In genomic region chr11:66316849-66317251, GRCh38 we compare ENCODE assay signal across 9 cellular contexts. TPM values are rescaled to one million over a fixed set of nuclear protein-coding genes. Genes with fewer than 3 reads are reported as not detected.
DNase-seq lines count a peak whose midpoint lies in the region; ATAC-seq and TF ChIP-seq lines count a peak whose summit lies in the region.
"Had no signal": no experiment of that assay in that cellular context is flagged by ENCODE, and none has a peak within 500 bp of the region (broad histone marks: within the 10 kb centered on the region; RNA-seq: fewer than 3 reads in every experiment).

Gene CD248, minus strand, starts transcription at chr11:66317044. Its CDS starts 17 bp downstream, at chr11:66317027.

- peak within 1 kb of the TSS; percentile 63 to 88 for H3K27ac ChIP-seq in lung (ENCODE audit: low read depth in 1 of 2, low read length in 1 of 2)

- POLR2A ChIA-PET in activated CD4-positive, alpha-beta T cell treated with anti-CD3 and anti-CD28 coated beads, Interleukin-2, amount 10 ng/mL, durations not matched to agents 7 days and 5 days (lab: Charles Lee) = no interaction called here

- H3K36me3 Mint-ChIP-seq in activated CD4-positive, alpha-beta T cell treated with anti-CD3 and anti-CD28 coated beads, Interleukin-2, amount 10 ng/mL, durations not matched to agents 7 days and 5 days (ENCODE audit: low read depth) = peaks cover 12% of the 10 kb centered on the region
- H3K36me3 Mint-ChIP-seq in chondrocyte (ENCODE audit: low read depth) (peaks cover 3% of the 10 kb centered on the region), type B pancreatic cell (no peaks in the 10 kb centered on the region)

- H3K36me3 ChIP-seq in lung (ENCODE audit: control insufficient read depth in 2 of 2, insufficient read depth in 2 of 2, low read length in 2 of 2) = no peaks in the 10 kb centered on the region

- peaks cover 6% of the 10 kb centered on the region for H3K9me3 Mint-ChIP-seq in activated CD4-positive, alpha-beta T cell treated with anti-CD3 and anti-CD28 coated beads, Interleukin-2, amount 10 ng/mL, durations not matched to agents 7 days and 5 days
- H3K9me3 Mint-ChIP-seq in chondrocyte (ENCODE audit: low read depth) (peaks cover 3% of the 10 kb centered on the region), type B pancreatic cell (peaks cover 6% of the 10 kb centered on the region)

- peak within 1 kb of the TSS; percentile 42 for H3K4me3 Mint-ChIP-seq in activated CD4-positive, alpha-beta T cell treated with anti-CD3 and anti-CD28 coated beads, Interleukin-2, amount 10 ng/mL, durations not matched to agents 7 days and 5 days
- peak within 1 kb of the TSS; percentile 85 for H3K4me3 Mint-ChIP-seq in chondrocyte (ENCODE audit: unreplicated experiment)
- H3K4me3 Mint-ChIP-seq in type B pancreatic cell = peak within 1 kb of the TSS; percentile 78

- DNase-seq in activated CD4-positive, alpha-beta T cell treated with anti-CD3 and anti-CD28 coated beads, Interleukin-2, amount 10 ng/mL, durations not matched to agents 7 days and 5 days = no peak
- no peak for DNase-seq in activated CD4-positive, alpha-beta T cell treated with anti-CD3 and anti-CD28 coated beads, Interleukin-2, amount 50 U/mL, for 1 hour
- DNase-seq in chondrocyte (ENCODE audit: low spot score) (no peak), lung (ENCODE audit: low spot score) (no peak), type B pancreatic cell (ENCODE audit: extremely low spot score, unreplicated experiment) (no peak)
- DNase-seq in activated CD4-positive, alpha-beta T cell treated with anti-CD3 and anti-CD28 coated beads for 4 hours = no peak

- CTCF ChIA-PET in activated CD4-positive, alpha-beta T cell treated with anti-CD3 and anti-CD28 coated beads, Interleukin-2, amount 10 ng/mL, durations not matched to agents 7 days and 5 days (lab: Charles Lee) = interaction anchor here (1.0 to 3.8 kb wide), 5 partner anchors 13 to 94 kb away, joined by 3 to 17 read pairs (median 3); partner anchors contain the start of gene YIF1A

- ATAC-seq in lung (ENCODE audit: insufficient read depth, low FRiP score) (no peak), HG02852 (IDR thresholded peaks at IDR 0.05; ENCODE audit: unreplicated experiment) (no peak), HG02938 (IDR thresholded peaks at IDR 0.05; ENCODE audit: unreplicated experiment) (no peak)
- ATAC-seq: Panc1 had no signal

- H3K4me1 Mint-ChIP-seq in activated CD4-positive, alpha-beta T cell treated with anti-CD3 and anti-CD28 coated beads, Interleukin-2, amount 10 ng/mL, durations not matched to agents 7 days and 5 days = peaks cover 68% of the 10 kb centered on the region
- H3K4me1 Mint-ChIP-seq in chondrocyte (ENCODE audit: low read depth) (peaks cover 57% of the 10 kb centered on the region), type B pancreatic cell (ENCODE audit: unreplicated experiment) (peaks cover 29% of the 10 kb centered on the region)

- H3K4me3 ChIP-seq in lung = peak within 1 kb of the TSS; percentile 19

- H3K9me3 ChIP-seq in lung (ENCODE audit: control insufficient read depth in 2 of 2, insufficient read depth in 1 of 2, low read length in 1 of 2) = no peaks in the 10 kb centered on the region

- H3K4me1 ChIP-seq in lung (ENCODE audit: control insufficient read depth in 2 of 2, insufficient read depth in 2 of 2, low read length in 2 of 2) = peaks cover 0 to 22% of the 10 kb centered on the region in 2 donors

- peak within 1 kb of the TSS; percentile 97 for H3K27ac Mint-ChIP-seq in activated CD4-positive, alpha-beta T cell treated with anti-CD3 and anti-CD28 coated beads, Interleukin-2, amount 10 ng/mL, durations not matched to agents 7 days and 5 days
- H3K27ac Mint-ChIP-seq in chondrocyte (ENCODE audit: unreplicated experiment) (peak within 1 kb of the TSS; percentile 98), type B pancreatic cell (peak within 1 kb of the TSS; percentile 62)

- H3K27me3 Mint-ChIP-seq in activated CD4-positive, alpha-beta T cell treated with anti-CD3 and anti-CD28 coated beads, Interleukin-2, amount 10 ng/mL, durations not matched to agents 7 days and 5 days = no peaks in the 10 kb centered on the region
- no peaks in the 10 kb centered on the region for H3K27me3 Mint-ChIP-seq in chondrocyte (ENCODE audit: low read depth)
- H3K27me3 Mint-ChIP-seq in type B pancreatic cell = peaks cover 3% of the 10 kb centered on the region

- TF ChIP-seq CTCF in chondrocyte (IDR thresholded peaks at IDR 0.05) = no peak
- TF ChIP-seq CTCF in lung (IDR thresholded peaks at IDR 0.05; ENCODE audit: control extremely low read depth, extremely low read depth) = no peak
- TF ChIP-seq CTCF in type B pancreatic cell (conservative IDR thresholded peaks at IDR 0.05) = no peak

- no peaks in the 10 kb centered on the region for H3K27me3 ChIP-seq in lung (ENCODE audit: control insufficient read depth, insufficient read depth)

- 10 to 13% methylated on average over 19 to 29 of the region's 29 CpGs for WGBS in lung, 2 donors

RNA-seq across cellular contexts. Expression of gene CD248, which starts in this region (rescaled TPM):
- total RNA-seq in activated CD4-positive, alpha-beta T cell treated with anti-CD3 and anti-CD28 coated beads, Interleukin-2, amount 10 ng/mL, durations not matched to agents 7 days and 5 days = 1 to 10 TPM; 2.4 to 2.5 TPM
- total RNA-seq in chondrocyte = 44.5 to 113 TPM (median 109 TPM) in 3 replicates
- total RNA-seq in lung = 10 to 100 TPM; 25.9 to 53.5 TPM
- 10 to 100 TPM in 1 of 2 donors, 1 to 10 TPM in 1; 9.2 to 20.1 TPM for polyA plus RNA-seq in lung
- 0.76 and 31.9 TPM in 2 replicates for total RNA-seq in type B pancreatic cell (ENCODE audit: low replicate concordance)
